Comparison of ENCODE assay signal across 36 cellular contexts in the genomic region with DNA sequence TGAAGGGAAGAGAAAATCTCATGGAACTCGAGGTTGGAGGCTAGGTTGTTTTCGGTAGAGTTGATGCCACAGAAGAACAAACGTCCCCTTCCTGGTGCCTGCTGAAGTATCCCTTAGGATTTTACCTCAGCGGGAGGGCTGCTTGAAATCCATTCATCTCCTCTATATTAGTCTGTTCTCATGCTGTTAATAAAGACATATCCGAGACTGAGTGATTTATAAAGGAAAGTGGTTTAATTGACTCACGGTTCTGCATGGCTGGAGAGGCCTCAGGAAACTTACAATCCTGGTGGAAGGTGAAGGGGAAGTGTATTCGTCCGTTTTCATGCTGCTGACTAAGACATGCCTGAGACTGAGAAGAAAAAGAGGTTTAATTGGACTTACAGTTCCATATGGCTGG.
"Had no signal": no experiment of that assay in that cellular context is flagged by ENCODE, and none has a peak within 500 bp of the region (broad histone marks: within the 10 kb centered on the region; RNA-seq: fewer than 3 reads in every experiment).

No MANE protein-coding gene starts in this region.

- H3K9me3 Mint-ChIP-seq: activated B cell treated with CpG ODN at 0.5 μM for 24 hours; activated CD4-positive, alpha-beta memory T cell treated with anti-CD3 and anti-CD28 coated beads for 36 hours; activated CD4-positive, alpha-beta T cell treated with anti-CD3 and anti-CD28 coated beads, Interleukin-2, amount 10 ng/mL, durations not matched to agents 24 days and 14 days; activated CD8-positive, alpha-beta T cell treated with anti-CD3 and anti-CD28 coated beads for 36 hours; activated naive CD4-positive, alpha-beta T cell treated with anti-CD3 and anti-CD28 coated beads, Interleukin-2, amount 10 ng/mL, durations not matched to agents 7 days and 5 days; activated naive CD4-positive, alpha-beta T cell treated with anti-CD3 and anti-CD28 coated beads, Interleukin-2, amount 50 U/mL, for 24 hours; activated naive CD8-positive, alpha-beta T cell treated with anti-CD3 and anti-CD28 coated beads, Interleukin-2, amount 10 ng/mL, durations not matched to agents 7 days and 5 days; activated naive CD8-positive, alpha-beta T cell treated with anti-CD3 and anti-CD28 coated beads, Interleukin-2, amount 50 U/mL, for 24 hours; activated T-cell treated with anti-CD3 and anti-CD28 coated beads, Interleukin-2, amount 50 U/mL, for 4 hours; activated T-cell treated with anti-CD3 and anti-CD28 coated beads, Interleukin-2, amount 50 U/mL, for 72 hours; activated T-helper 1 cell treated with anti-CD3 and anti-CD28 coated beads, Interleukin-12 subunit alpha, Interleukin-12 subunit beta, Interleukin-2, Interleukin-4 antibody, amounts not matched to agents 30 ng/mL and 10 ng/mL and 1 ng/mL, durations not matched to agents 14 hours and 24 hours and 36 hours; activated T-helper 17 cell treated with anti-CD3 and anti-CD28 coated beads, Interleukin-2, amount 50 U/mL, for 72 hours; central memory CD8-positive, alpha-beta T cell; T-helper 1 cell treated with Interleukin-12 subunit alpha and Interleukin-12 subunit beta and Interleukin-4 antibody, amounts not matched to agents 30 μg/mL and 1 μg/mL, for 36 hours; T-helper 2 cell treated with Interferon-gamma antibody and Interleukin-4, amounts not matched to agents 5 μg/mL and 100 μg/mL, for 36 hours had no signal

- H3K27ac Mint-ChIP-seq: activated B cell treated with CpG ODN at 0.5 μM for 24 hours; activated CD4-positive, alpha-beta memory T cell treated with anti-CD3 and anti-CD28 coated beads for 36 hours; activated CD4-positive, alpha-beta T cell treated with anti-CD3 and anti-CD28 coated beads, Interleukin-2, amount 10 ng/mL, durations not matched to agents 24 days and 14 days; activated CD8-positive, alpha-beta T cell treated with anti-CD3 and anti-CD28 coated beads for 36 hours; activated naive CD4-positive, alpha-beta T cell treated with anti-CD3 and anti-CD28 coated beads, Interleukin-2, amount 10 ng/mL, durations not matched to agents 7 days and 5 days; activated naive CD4-positive, alpha-beta T cell treated with anti-CD3 and anti-CD28 coated beads, Interleukin-2, amount 50 U/mL, for 24 hours; activated naive CD8-positive, alpha-beta T cell; activated naive CD8-positive, alpha-beta T cell treated with anti-CD3 and anti-CD28 coated beads, Interleukin-2, amount 10 ng/mL, durations not matched to agents 7 days and 5 days; activated naive CD8-positive, alpha-beta T cell treated with anti-CD3 and anti-CD28 coated beads, Interleukin-2, amount 50 U/mL, for 24 hours; activated T-cell treated with anti-CD3 and anti-CD28 coated beads, Interleukin-2, amount 50 U/mL, for 72 hours; activated T-helper 1 cell treated with anti-CD3 and anti-CD28 coated beads, Interleukin-12 subunit alpha, Interleukin-12 subunit beta, Interleukin-2, Interleukin-4 antibody, amounts not matched to agents 30 ng/mL and 10 ng/mL and 1 ng/mL, durations not matched to agents 14 hours and 24 hours and 36 hours; activated T-helper 17 cell treated with anti-CD3 and anti-CD28 coated beads, Interleukin-2, amount 50 U/mL, for 72 hours; brain; T-helper 1 cell treated with Interleukin-12 subunit alpha and Interleukin-12 subunit beta and Interleukin-4 antibody, amounts not matched to agents 30 μg/mL and 1 μg/mL, for 36 hours; T-helper 2 cell treated with Interferon-gamma antibody and Interleukin-4, amounts not matched to agents 5 μg/mL and 100 μg/mL, for 36 hours had no signal

- H3K4me1 Mint-ChIP-seq: activated B cell treated with CpG ODN at 0.5 μM for 24 hours; activated naive CD4-positive, alpha-beta T cell treated with anti-CD3 and anti-CD28 coated beads, Interleukin-2, amount 50 U/mL, for 24 hours; activated naive CD8-positive, alpha-beta T cell treated with anti-CD3 and anti-CD28 coated beads, Interleukin-2, amount 50 U/mL, for 24 hours; activated T-helper 17 cell treated with anti-CD3 and anti-CD28 coated beads, Interleukin-2, amount 50 U/mL, for 72 hours; brain; central memory CD8-positive, alpha-beta T cell had no signal

- H3K27me3 ChIP-seq: ascending aorta, cardiac muscle cell had no signal

- H3K36me3 Mint-ChIP-seq: activated CD4-positive, alpha-beta memory T cell treated with anti-CD3 and anti-CD28 coated beads for 36 hours; activated naive CD4-positive, alpha-beta T cell treated with anti-CD3 and anti-CD28 coated beads, Interleukin-2, amount 10 ng/mL, durations not matched to agents 7 days and 5 days; activated naive CD4-positive, alpha-beta T cell treated with anti-CD3 and anti-CD28 coated beads, Interleukin-2, amount 50 U/mL, for 24 hours; activated naive CD8-positive, alpha-beta T cell; activated naive CD8-positive, alpha-beta T cell treated with anti-CD3 and anti-CD28 coated beads, Interleukin-2, amount 10 ng/mL, durations not matched to agents 7 days and 5 days; brain had no signal

- DNase-seq: activated B cell treated with CpG ODN at 0.5 μM for 24 hours; activated CD4-positive, alpha-beta memory T cell treated with anti-CD3 and anti-CD28 coated beads for 36 hours; activated CD4-positive, alpha-beta T cell treated with anti-CD3 and anti-CD28 coated beads for 4 hours; activated CD4-positive, alpha-beta T cell treated with anti-CD3 and anti-CD28 coated beads, Interleukin-2, amount 10 ng/mL, durations not matched to agents 24 days and 14 days; activated CD4-positive, alpha-beta T cell treated with anti-CD3 and anti-CD28 coated beads, Interleukin-2, amount 50 U/mL, for 1 hour; activated CD4-positive, alpha-beta T cell treated with anti-CD3 and anti-CD28 coated beads, Interleukin-2, amount 50 U/mL, for 4 hours; activated CD4-positive, CD25-positive, alpha-beta regulatory T cell treated with anti-CD3 and anti-CD28 coated beads, Interleukin-2, amount 50 U/mL, for 72 hours; activated CD8-positive, alpha-beta memory T cell treated with anti-CD3 and anti-CD28 coated beads, Interleukin-2, amount 50 U/mL, for 4 hours; activated CD8-positive, alpha-beta T cell treated with anti-CD3 and anti-CD28 coated beads for 36 hours; activated effector memory CD4-positive, alpha-beta T cell treated with anti-CD3 and anti-CD28 coated beads, Interleukin-2, amount 50 U/mL, for 16 hours; activated naive CD4-positive, alpha-beta T cell treated with anti-CD3 and anti-CD28 coated beads, Interleukin-2, amount 10 ng/mL, durations not matched to agents 7 days and 5 days; activated naive CD4-positive, alpha-beta T cell treated with Interleukin-2 at 50 U/mL for 16 hours; activated naive CD8-positive, alpha-beta T cell treated with anti-CD3 and anti-CD28 coated beads, Interleukin-2, amount 10 ng/mL, durations not matched to agents 7 days and 5 days; activated naive CD8-positive, alpha-beta T cell treated with anti-CD3 and anti-CD28 coated beads, Interleukin-2, amount 50 U/mL, for 24 hours; activated T-cell treated with anti-CD3 and anti-CD28 coated beads for 4 hours; activated T-cell treated with anti-CD3 and anti-CD28 coated beads, Interleukin-2, amount 50 U/mL, for 1 hour; activated T-cell treated with anti-CD3 and anti-CD28 coated beads, Interleukin-2, amount 50 U/mL, for 4 hours; activated T-cell treated with anti-CD3 and anti-CD28 coated beads, Interleukin-2, amount 50 U/mL, for 72 hours; amygdala; anterior cingulate cortex; caudate nucleus; cerebellar nuclear complex; T-helper 1 cell; T-helper 2 cell; T-helper 9 cell had no signal

- H3K36me3 ChIP-seq: ascending aorta, cardiac muscle cell had no signal

- H3K4me1 ChIP-seq: ascending aorta had no signal

- H3K27ac ChIP-seq: ascending aorta, cardiac muscle cell, VCaP had no signal

- ATAC-seq: activated CD8-positive, alpha-beta T cell treated with anti-CD3 and anti-CD28 coated beads for 36 hours; activated naive CD8-positive, alpha-beta T cell treated with anti-CD3 and anti-CD28 coated beads, Interleukin-2, amount 50 U/mL, for 24 hours; activated T-cell treated with anti-CD3 and anti-CD28 coated beads, Interleukin-2, amount 50 U/mL, for 4 hours; activated T-cell treated with anti-CD3 and anti-CD28 coated beads, Interleukin-2, amount 50 U/mL, for 72 hours; activated T-helper 17 cell treated with anti-CD3 and anti-CD28 coated beads, Interleukin-2, amount 50 U/mL, for 72 hours had no signal

- H3K27me3 Mint-ChIP-seq: activated naive CD4-positive, alpha-beta T cell treated with anti-CD3 and anti-CD28 coated beads, Interleukin-2, amount 10 ng/mL, durations not matched to agents 7 days and 5 days had no signal

- H3K4me3 ChIP-seq: ascending aorta, cardiac muscle cell had no signal

- H3K4me3 Mint-ChIP-seq: activated B cell treated with CpG ODN at 0.5 μM for 24 hours; activated CD4-positive, alpha-beta memory T cell treated with anti-CD3 and anti-CD28 coated beads for 36 hours; activated CD4-positive, alpha-beta T cell treated with anti-CD3 and anti-CD28 coated beads, Interleukin-2, amount 10 ng/mL, durations not matched to agents 24 days and 14 days; activated CD8-positive, alpha-beta T cell treated with anti-CD3 and anti-CD28 coated beads for 36 hours; activated naive CD4-positive, alpha-beta T cell treated with anti-CD3 and anti-CD28 coated beads, Interleukin-2, amount 10 ng/mL, durations not matched to agents 7 days and 5 days; activated naive CD4-positive, alpha-beta T cell treated with anti-CD3 and anti-CD28 coated beads, Interleukin-2, amount 50 U/mL, for 24 hours; activated naive CD8-positive, alpha-beta T cell; activated naive CD8-positive, alpha-beta T cell treated with anti-CD3 and anti-CD28 coated beads, Interleukin-2, amount 10 ng/mL, durations not matched to agents 7 days and 5 days; activated naive CD8-positive, alpha-beta T cell treated with anti-CD3 and anti-CD28 coated beads, Interleukin-2, amount 50 U/mL, for 24 hours; activated T-cell treated with anti-CD3 and anti-CD28 coated beads, Interleukin-2, amount 50 U/mL, for 4 hours; activated T-cell treated with anti-CD3 and anti-CD28 coated beads, Interleukin-2, amount 50 U/mL, for 72 hours; activated T-helper 1 cell treated with anti-CD3 and anti-CD28 coated beads, Interleukin-12 subunit alpha, Interleukin-12 subunit beta, Interleukin-2, Interleukin-4 antibody, amounts not matched to agents 30 ng/mL and 10 ng/mL and 1 ng/mL, durations not matched to agents 14 hours and 24 hours and 36 hours; activated T-helper 17 cell treated with anti-CD3 and anti-CD28 coated beads, Interleukin-2, amount 50 U/mL, for 72 hours; brain; central memory CD8-positive, alpha-beta T cell; T-helper 1 cell treated with Interleukin-12 subunit alpha and Interleukin-12 subunit beta and Interleukin-4 antibody, amounts not matched to agents 30 μg/mL and 1 μg/mL, for 36 hours; T-helper 2 cell treated with Interferon-gamma antibody and Interleukin-4, amounts not matched to agents 5 μg/mL and 100 μg/mL, for 36 hours had no signal

- H3K9me3 ChIP-seq: ascending aorta had no signal
